ENCODE assay signal across 20 cellular contexts in genomic region chr12:109236257-109236656, GRCh38.
DNase-seq lines count a peak whose midpoint lies in the region; FAIRE-seq and TF ChIP-seq lines count a peak whose summit lies in the region.
"Had no signal": no experiment of that assay in that cellular context is flagged by ENCODE, and none has a peak within 500 bp of the region (broad histone marks: within the 10 kb centered on the region; RNA-seq: fewer than 3 reads in every experiment).

No MANE protein-coding gene starts in this region.

- H3K36me3 ChIP-seq in bronchial epithelial cell (ENCODE audit: control insufficient read depth, insufficient read depth, low read length): no peaks in the 10 kb centered on the region

- H3K4me3 Mint-ChIP-seq in nephron progenitor cell: no peak overlapping the region
- H3K4me3 Mint-ChIP-seq: B cell; CD4-positive, CD25-positive, alpha-beta regulatory T cell; CD8-positive, alpha-beta T cell; GM23338; H9 had no signal

- H3K4me3 ChIP-seq in bronchial epithelial cell (ENCODE audit: low read depth, low read length): no peak overlapping the region
- H3K4me3 ChIP-seq: BLaER1, GM12878, GM23338 had no signal

- H3K36me3 Mint-ChIP-seq in nephron progenitor cell (ENCODE audit: low read depth): peaks cover 17% of the 10 kb centered on the region

- no peak for TF ChIP-seq CTCF in bronchial epithelial cell (IDR thresholded peaks at IDR 0.05; ENCODE audit: insufficient read depth, low read length, severe bottlenecking)
- no peak for TF ChIP-seq CTCF in nephron progenitor cell (IDR thresholded peaks at IDR 0.05)

- H3K4me1 Mint-ChIP-seq in nephron progenitor cell: no peaks in the 10 kb centered on the region
- H3K4me1 Mint-ChIP-seq: B cell; CD4-positive, CD25-positive, alpha-beta regulatory T cell; H9 had no signal

- peak overlapping the region; percentile 30 for H3K27ac Mint-ChIP-seq in nephron progenitor cell
- H3K27ac Mint-ChIP-seq: B cell; CD4-positive, CD25-positive, alpha-beta regulatory T cell; CD8-positive, alpha-beta T cell; GM23338; H9 had no signal

- H3K27me3 Mint-ChIP-seq in nephron progenitor cell (ENCODE audit: low read depth, poor library complexity): peaks cover 3% of the 10 kb centered on the region
- H3K27me3 Mint-ChIP-seq: B cell; CD4-positive, CD25-positive, alpha-beta regulatory T cell had no signal

- FAIRE-seq in bronchial epithelial cell (lab: Jason Lieb, UNC): peak; percentile 47
- no peak for FAIRE-seq in frontal cortex (lab: Jason Lieb, UNC)
- FAIRE-seq: A204.1, GM12878, GM19239 had no signal

- no peaks in the 10 kb centered on the region for H3K9me3 Mint-ChIP-seq in nephron progenitor cell
- H3K9me3 Mint-ChIP-seq: CD4-positive, CD25-positive, alpha-beta regulatory T cell; CD8-positive, alpha-beta T cell; GM23338; H9 had no signal

- no peaks in the 10 kb centered on the region for H3K27me3 ChIP-seq in bronchial epithelial cell (ENCODE audit: control insufficient read depth, insufficient read depth, low read length)
- H3K27me3 ChIP-seq: BLaER1 had no signal

- DNase-seq in NCI-H2171 treated with DMSO at 0.1 percent for 48 hours (lab: John Stamatoyannopoulos, UW): peak; percentile 10
- no peak for DNase-seq in NCI-H2171 (lab: John Stamatoyannopoulos, UW)
- DNase-seq in bronchial epithelial cell (ENCODE audit: low read depth): no peak
- no peak for DNase-seq in nephron progenitor cell
- DNase-seq in NCI-H2029 treated with DMSO at 0.1 percent for 48 hours (lab: John Stamatoyannopoulos, UW): no peak
- DNase-seq in frontal cortex (ENCODE audit: low spot score in 2 of 2): no peak
- DNase-seq in G401 (ENCODE audit: low spot score): no peak
- DNase-seq: Caco-2; CD4-positive, CD25-positive, alpha-beta regulatory T cell; CD8-positive, alpha-beta T cell; DMS153; DND-41; GDM1; H9 had no signal

- in situ Hi-C loops in G401 (cut with HindIII; ENCODE audit: low sequenced_read_pairs): no loop called here
